Comparison of ENCODE assay signal across 9 cellular contexts in the genomic region with DNA sequence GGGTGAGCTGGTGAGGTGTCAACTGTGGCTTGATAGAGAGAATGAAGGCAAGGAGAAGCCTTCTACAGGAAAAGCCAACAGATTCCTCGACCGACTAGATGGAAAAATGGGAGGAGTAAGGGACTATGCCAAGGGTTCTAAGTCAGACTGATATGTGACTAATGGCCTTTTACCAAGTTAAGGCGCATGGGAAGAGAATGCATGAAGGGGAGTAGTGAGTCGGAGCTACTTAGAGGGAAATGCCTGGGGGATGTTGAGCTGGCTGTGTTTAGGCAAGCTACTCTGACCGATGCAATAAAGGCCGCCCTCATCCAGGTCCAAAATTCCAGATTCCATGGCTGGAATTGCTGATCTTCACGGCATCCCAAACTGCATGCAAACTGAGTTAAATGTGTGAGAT. TPM values are rescaled to one million over a fixed set of nuclear protein-coding genes. Genes with fewer than 3 reads are reported as not detected.
A peak's percentile ranks its signal among the peaks of the same experiment; 100 is the strongest.
DNase-seq lines count a peak whose midpoint lies in the region; ATAC-seq, FAIRE-seq and TF ChIP-seq lines count a peak whose summit lies in the region.
"Had no signal": no experiment of that assay in that cellular context is flagged by ENCODE, and none has a peak within 500 bp of the region (broad histone marks: within the 10 kb centered on the region; RNA-seq: fewer than 3 reads in every experiment).

No MANE protein-coding gene starts in this region.

- no peak for ATAC-seq in upper lobe of right lung

- FAIRE-seq in bronchial epithelial cell (lab: Jason Lieb, UNC) = no peak

- TF ChIP-seq CTCF in bronchial epithelial cell (IDR thresholded peaks at IDR 0.05; ENCODE audit: insufficient read depth, low read length, severe bottlenecking) (no peak), upper lobe of right lung (IDR thresholded peaks at IDR 0.05) (no peak)

- H3K4me1 ChIP-seq in mucosa of rectum (ENCODE audit: control insufficient read depth in 2 of 2, insufficient read depth in 2 of 2, low read length in 2 of 2) = peaks cover 0 to 2% of the 10 kb centered on the region in 2 donors
- peaks cover 14% of the 10 kb centered on the region for H3K4me1 ChIP-seq in upper lobe of right lung

- H3K9me3 ChIP-seq in mucosa of rectum (ENCODE audit: control insufficient read depth in 2 of 2, low read length in 2 of 2) (no peaks in the 10 kb centered on the region), upper lobe of right lung (no peaks in the 10 kb centered on the region)

- H3K36me3 ChIP-seq in bronchial epithelial cell (ENCODE audit: control insufficient read depth, insufficient read depth, low read length) (no peaks in the 10 kb centered on the region), mucosa of rectum (ENCODE audit: control insufficient read depth in 2 of 2, insufficient read depth in 2 of 2, low read length in 2 of 2) (no peaks in the 10 kb centered on the region), upper lobe of right lung (no peaks in the 10 kb centered on the region)

- H3K4me3 ChIP-seq in bronchial epithelial cell (ENCODE audit: low read depth, low read length) (no peak overlapping the region), mucosa of rectum (ENCODE audit: low read length in 2 of 2) (no peak overlapping the region), upper lobe of right lung (no peak overlapping the region)

- H3K27ac ChIP-seq in mucosa of rectum (ENCODE audit: low read depth in 2 of 2, low read length in 2 of 2) (peak overlapping the region; percentile 62 to 66), upper lobe of right lung (no peak overlapping the region)

- DNase-seq in AG08396 (ENCODE audit: low spot score) (peak; percentile 24), HS-27A (ENCODE audit: low read depth) (peak; percentile 54), bronchial epithelial cell (ENCODE audit: low read depth) (peak; percentile 4), NCI-H1048 (lab: John Stamatoyannopoulos, UW) (no peak), upper lobe of right lung (no peak), posterior cingulate gyrus (no peak)
- no peak for DNase-seq in effector CD4-positive, alpha-beta T cell
- DNase-seq: cortex of kidney had no signal

- no peak overlapping the region for H3K9ac ChIP-seq in mucosa of rectum (ENCODE audit: low read depth in 1 of 2, low read length in 2 of 2)

- H3K27me3 ChIP-seq in bronchial epithelial cell (ENCODE audit: control insufficient read depth, insufficient read depth, low read length) = no peaks in the 10 kb centered on the region
- no peaks in the 10 kb centered on the region for H3K27me3 ChIP-seq in mucosa of rectum (ENCODE audit: control insufficient read depth in 2 of 2, insufficient read depth in 2 of 2, low read length in 2 of 2)
- no peaks in the 10 kb centered on the region for H3K27me3 ChIP-seq in upper lobe of right lung

- intact Hi-C loops in upper lobe of right lung (cut with DNase I) (no loop called here), posterior cingulate gyrus (cut with DNase I) (no loop called here)

RNA-seq across cellular contexts. Expression of gene APBB1IP, which starts 48.2 kb away (rescaled TPM):
- total RNA-seq in bronchial epithelial cell = not detected in 2 replicates
- 19.2 TPM for total RNA-seq in upper lobe of right lung

Comparison
In these comparisons a context has a peak if more than half of its experiments do, and no peak if none do; other contexts are left out.
1. DNase-seq: peak in AG08396 (single experiment), HS-27A (single experiment) and bronchial epithelial cell (single experiment); none in effector CD4-positive, alpha-beta T cell (single experiment), NCI-H1048 (single experiment), upper lobe of right lung (single experiment) and posterior cingulate gyrus (0 of 10).
2. RNA of gene APBB1IP, which starts 48.2 kb away (total RNA-seq): 19.2 TPM in upper lobe of right lung (single experiment); not detected in bronchial epithelial cell; every median in the first group is over 10 times any median in the second.